ENCODE assay signal across 24 cellular contexts in genomic region chr3:143137637-143138036, GRCh38.
"Had no signal": no experiment of that assay in that cellular context is flagged by ENCODE, and none has a peak within 500 bp of the region (broad histone marks: within the 10 kb centered on the region; RNA-seq: fewer than 3 reads in every experiment).

No MANE protein-coding gene starts in this region.

- H3K27ac Mint-ChIP-seq: mesothelial cell of epicardium, naive B cell had no signal

- H3K4me1 Mint-ChIP-seq: mesothelial cell of epicardium, naive B cell had no signal

- H3K4me3 Mint-ChIP-seq: immature natural killer cell, mesothelial cell of epicardium, naive B cell had no signal

- FAIRE-seq: colon, endothelial cell of umbilical vein, frontal cortex had no signal

- ATAC-seq: foreskin keratinocyte, gastroesophageal sphincter, heart left ventricle, left cardiac atrium, left lung, left ventricle myocardium superior, lower lobe of right lung, mucosa of descending colon had no signal

- H3K27me3 ChIP-seq: foreskin keratinocyte, gastroesophageal sphincter, heart left ventricle, hepatocyte had no signal

- H3K27ac ChIP-seq: coronary artery, dorsolateral prefrontal cortex, esophagus muscularis mucosa, foreskin keratinocyte, gastroesophageal sphincter, heart left ventricle, hepatocyte, left lung, lower lobe of right lung had no signal

- H3K9me3 ChIP-seq: esophagus muscularis mucosa, gastroesophageal sphincter, left lung, lower lobe of right lung, mucosa of descending colon had no signal

- H3K36me3 Mint-ChIP-seq: mesothelial cell of epicardium, naive B cell had no signal

- H3K4me3 ChIP-seq: coronary artery, dorsolateral prefrontal cortex, esophagus muscularis mucosa, gastroesophageal sphincter, heart left ventricle, hepatocyte, left lung, lower lobe of right lung, mucosa of descending colon had no signal

- H3K36me3 ChIP-seq: esophagus muscularis mucosa, gastroesophageal sphincter, heart left ventricle, left lung, lower lobe of right lung had no signal

- H3K4me1 ChIP-seq: gastroesophageal sphincter had no signal

- H2AFZ ChIP-seq: hepatocyte had no signal

- H3K4me2 ChIP-seq: hepatocyte had no signal

- H3K9me3 Mint-ChIP-seq: immature natural killer cell, mesothelial cell of epicardium had no signal

- H3K79me2 ChIP-seq: hepatocyte had no signal

- DNase-seq: dermis blood vessel endothelial cell; dorsolateral prefrontal cortex; effector CD4-positive, alpha-beta T cell; effector memory CD4-positive, alpha-beta T cell; foreskin keratinocyte; heart left ventricle; hypothalamus; immature natural killer cell; islet precursor cell; left cardiac atrium; left lung; left ventricle myocardium superior; lower lobe of right lung; mesenchymal stem cell; mucosa of descending colon; naive B cell had no signal
